In the genomic region with DNA sequence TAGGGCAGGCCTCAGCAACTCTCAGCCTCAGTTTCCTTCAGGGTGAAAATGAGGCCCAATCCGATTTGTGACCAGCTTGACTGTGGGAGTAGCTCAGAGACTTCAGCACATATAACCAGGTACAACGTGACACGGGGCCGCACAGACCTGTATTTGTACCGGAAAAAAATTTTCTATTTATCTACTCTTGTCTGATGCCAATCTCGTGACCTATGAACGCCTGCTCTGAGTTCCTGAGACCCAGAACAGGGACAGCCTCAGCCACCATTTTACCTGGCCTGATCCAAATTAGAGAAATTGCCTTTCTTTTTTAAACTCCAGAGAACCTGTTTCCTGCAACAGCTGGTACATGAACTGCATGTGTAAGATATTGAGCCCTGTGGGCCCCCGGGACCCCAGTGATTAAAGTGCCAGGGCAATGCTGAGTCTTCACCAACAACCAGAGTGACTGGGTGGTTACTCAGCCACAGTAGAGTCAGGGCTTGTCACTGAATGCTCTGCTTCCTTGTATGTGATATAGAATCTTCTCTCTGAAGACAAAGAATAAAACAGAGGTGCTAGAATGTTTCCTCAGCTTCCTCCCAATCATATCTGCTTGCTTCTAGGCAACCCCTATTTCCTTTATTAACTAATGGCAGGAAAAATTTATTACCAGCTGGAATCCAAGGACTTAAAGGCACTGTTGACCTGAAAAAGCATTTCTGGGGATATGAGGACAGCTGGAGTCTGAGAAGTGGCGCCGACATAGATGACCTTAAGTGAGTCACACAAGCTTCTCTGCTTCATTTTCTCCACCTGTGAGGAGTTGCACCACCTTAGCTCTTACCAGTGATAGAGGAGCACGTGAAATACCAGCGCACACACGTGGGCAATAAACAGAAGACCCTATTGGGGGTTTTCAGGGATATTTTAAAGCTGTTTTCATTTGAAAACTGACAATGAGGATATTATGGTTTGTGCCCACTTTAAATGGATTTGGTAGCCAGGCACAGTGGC, we compare ENCODE assay signal across 20 cellular contexts. TPM values are rescaled to one million over a fixed set of nuclear protein-coding genes. Genes with fewer than 3 reads are reported as not detected.
DNase-seq lines count a peak whose midpoint lies in the region; FAIRE-seq and TF ChIP-seq lines count a peak whose summit lies in the region.
"Had no signal": no experiment of that assay in that cellular context is flagged by ENCODE, and none has a peak within 500 bp of the region (broad histone marks: within the 10 kb centered on the region; RNA-seq: fewer than 3 reads in every experiment).

No MANE protein-coding gene starts in this region.

- no peak overlapping the region for H3K4me3 Mint-ChIP-seq in astrocyte (ENCODE audit: unreplicated experiment)
- H3K4me3 Mint-ChIP-seq: immature natural killer cell; stimulated activated naive CD8-positive, alpha-beta T cell treated with anti-CD3 and anti-CD28 coated beads, Interleukin-15, Interleukin-2, amounts not matched to agents 100 ng/mL and 50 ng/mL, for 24 hours had no signal

- no peak overlapping the region for H2BK120ac ChIP-seq in mesendoderm (ENCODE audit: low read depth, low read length)

- peaks cover 2% of the 10 kb centered on the region for H3K9me3 Mint-ChIP-seq in astrocyte (ENCODE audit: unreplicated experiment)
- H3K9me3 Mint-ChIP-seq: immature natural killer cell; stimulated activated naive CD8-positive, alpha-beta T cell treated with anti-CD3 and anti-CD28 coated beads, Interleukin-15, Interleukin-2, amounts not matched to agents 100 ng/mL and 50 ng/mL, for 24 hours had no signal

- DNase-seq in M059J (ENCODE audit: low read depth): peak; percentile 9
- DNase-seq in astrocyte (ENCODE audit: low read depth): no peak
- DNase-seq in kidney tubule cell (ENCODE audit: low spot score): peak; percentile 16
- DNase-seq in smooth muscle cell (lab: John Stamatoyannopoulos, UW; ENCODE audit: unreplicated experiment): no peak
- no peak for DNase-seq in NCI-H1694 (lab: John Stamatoyannopoulos, UW)
- no peak for DNase-seq in mesendoderm
- DNase-seq in NOMO-1 treated with DMSO at 0.1 percent for 48 hours (lab: John Stamatoyannopoulos, UW; ENCODE audit: unreplicated experiment): no peak
- DNase-seq: central memory CD4-positive, alpha-beta T cell; EL; heart right ventricle; immature natural killer cell; NCI-H1436 treated with DMSO at 0.1 percent for 48 hours; stimulated activated CD4-positive, alpha-beta T cell treated with anti-CD3 and anti-CD28 coated beads, Interleukin-2, amount 100 ng/mL, for 24 hours had no signal

- H2BK5ac ChIP-seq in mesendoderm (ENCODE audit: low read length): no peak overlapping the region

- H3K4me2 ChIP-seq in astrocyte (ENCODE audit: low read length): no peak overlapping the region
- H3K4me2 ChIP-seq in smooth muscle cell: no peak overlapping the region
- no peak overlapping the region for H3K4me2 ChIP-seq in mesendoderm (ENCODE audit: low read length)

- peaks cover 3% of the 10 kb centered on the region for H3K27me3 Mint-ChIP-seq in astrocyte (ENCODE audit: low read depth, unreplicated experiment)
- H3K27me3 Mint-ChIP-seq: stimulated activated naive CD8-positive, alpha-beta T cell treated with anti-CD3 and anti-CD28 coated beads, Interleukin-15, Interleukin-2, amounts not matched to agents 100 ng/mL and 50 ng/mL, for 24 hours had no signal

- peaks cover 7% of the 10 kb centered on the region for H3K4me1 Mint-ChIP-seq in astrocyte (ENCODE audit: low read depth, unreplicated experiment)
- H3K4me1 Mint-ChIP-seq: immature natural killer cell had no signal

- H3K9me3 ChIP-seq in astrocyte (ENCODE audit: insufficient read depth, low read depth, low read length) (no peaks in the 10 kb centered on the region), smooth muscle cell (replicated peaks; ENCODE audit: low read depth) (no peaks in the 10 kb centered on the region)
- H3K9me3 ChIP-seq: BE2C, heart right ventricle, ovary, sigmoid colon, upper lobe of left lung had no signal

- no peak overlapping the region for H4K8ac ChIP-seq in mesendoderm (ENCODE audit: low read depth, low read length)

- no peaks in the 10 kb centered on the region for H3F3A ChIP-seq in smooth muscle cell (ENCODE audit: low read depth)

- WGBS in smooth muscle cell (ENCODE audit: low lambda C conversion rate): 88% methylated on average over 13 of the region's 13 CpGs
- no CpG with 5 or more reads among the region's 13 CpGs for WGBS in mesendoderm (ENCODE audit: extremely low coverage, insufficient coverage, low lambda C conversion rate)

- H3K79me2 ChIP-seq in astrocyte (ENCODE audit: insufficient read depth, low read length) (no peaks in the 10 kb centered on the region), smooth muscle cell (ENCODE audit: low read depth) (no peaks in the 10 kb centered on the region), mesendoderm (ENCODE audit: control insufficient read depth, insufficient read depth, low read length) (no peaks in the 10 kb centered on the region)

- no peak overlapping the region for H3K23ac ChIP-seq in mesendoderm (ENCODE audit: low read length)

- H3K56ac ChIP-seq in mesendoderm (ENCODE audit: low read length): no peak overlapping the region

- H3K27ac Mint-ChIP-seq in astrocyte (ENCODE audit: unreplicated experiment): no peak overlapping the region
- H3K27ac Mint-ChIP-seq: immature natural killer cell; stimulated activated naive CD8-positive, alpha-beta T cell treated with anti-CD3 and anti-CD28 coated beads, Interleukin-15, Interleukin-2, amounts not matched to agents 100 ng/mL and 50 ng/mL, for 24 hours had no signal

- H3K4me1 ChIP-seq in astrocyte (ENCODE audit: insufficient read depth, low read length) (no peaks in the 10 kb centered on the region), smooth muscle cell (ENCODE audit: low read depth) (peaks cover 12% of the 10 kb centered on the region), mesendoderm (ENCODE audit: control insufficient read depth, low read depth, low read length) (no peaks in the 10 kb centered on the region)
- H3K4me1 ChIP-seq: heart right ventricle, sigmoid colon, upper lobe of left lung had no signal

- H3K36me3 ChIP-seq in astrocyte (ENCODE audit: insufficient read depth, low read length): no peaks in the 10 kb centered on the region
- H3K36me3 ChIP-seq in smooth muscle cell (ENCODE audit: low read depth): no peaks in the 10 kb centered on the region
- no peaks in the 10 kb centered on the region for H3K36me3 ChIP-seq in mesendoderm (ENCODE audit: control insufficient read depth, insufficient read depth, low read length)
- H3K36me3 ChIP-seq: BE2C, heart right ventricle, ovary, sigmoid colon, upper lobe of left lung had no signal

- H4K20me1 ChIP-seq in astrocyte (ENCODE audit: insufficient read depth, low read length) (no peaks in the 10 kb centered on the region), smooth muscle cell (ENCODE audit: low read depth) (no peaks in the 10 kb centered on the region)

- H3K27ac ChIP-seq in astrocyte (ENCODE audit: low read depth, low read length) (no peak overlapping the region), smooth muscle cell (ENCODE audit: low read depth) (peak overlapping the region; percentile 13), mesendoderm (ENCODE audit: low read depth, low read length) (no peak overlapping the region)
- H3K27ac ChIP-seq: heart right ventricle, ovary, sigmoid colon, upper lobe of left lung had no signal

- no peak overlapping the region for H3K4me3 ChIP-seq in astrocyte (ENCODE audit: insufficient read depth, low read depth, low read length)
- H3K4me3 ChIP-seq in smooth muscle cell: no peak overlapping the region
- no peak overlapping the region for H3K4me3 ChIP-seq in mesendoderm (ENCODE audit: low read length)
- H3K4me3 ChIP-seq: heart right ventricle, ovary, sigmoid colon, upper lobe of left lung had no signal

- no peak overlapping the region for H3K9ac ChIP-seq in astrocyte (ENCODE audit: low read length)
- H3K9ac ChIP-seq in smooth muscle cell (ENCODE audit: low read depth): no peak overlapping the region
- H3K9ac ChIP-seq in mesendoderm (ENCODE audit: low read length): no peak overlapping the region

- FAIRE-seq in astrocyte (lab: Jason Lieb, UNC): no peak
- FAIRE-seq: H54, HTR-8/SVneo had no signal

- no peak overlapping the region for H2AK5ac ChIP-seq in mesendoderm (ENCODE audit: low read length)

- H3K27me3 ChIP-seq in astrocyte (ENCODE audit: insufficient read depth, low read length) (no peaks in the 10 kb centered on the region), smooth muscle cell (ENCODE audit: low read depth) (no peaks in the 10 kb centered on the region), mesendoderm (ENCODE audit: insufficient read depth, low read length, poor library complexity) (no peaks in the 10 kb centered on the region)
- H3K27me3 ChIP-seq: BE2C, heart right ventricle, ovary, sigmoid colon, upper lobe of left lung had no signal

- H3K79me1 ChIP-seq in mesendoderm (ENCODE audit: low read length): no peaks in the 10 kb centered on the region

- no peak overlapping the region for H3K4ac ChIP-seq in mesendoderm (ENCODE audit: low read depth, low read length)

- no peak for TF ChIP-seq CTCF in astrocyte (IDR thresholded peaks at IDR 0.05; ENCODE audit: insufficient read depth, low read depth, low read length)
- no peak for TF ChIP-seq CTCF in smooth muscle cell (IDR thresholded peaks at IDR 0.05; ENCODE audit: borderline replicate concordance, insufficient read depth, poor library complexity, severe bottlenecking)

- H4K5ac ChIP-seq in mesendoderm (ENCODE audit: low read length): no peak overlapping the region

- no peaks in the 10 kb centered on the region for H3K36me3 Mint-ChIP-seq in astrocyte (ENCODE audit: low read depth, unreplicated experiment)
- H3K36me3 Mint-ChIP-seq: immature natural killer cell had no signal

- peak overlapping the region; percentile 53 for H2AFZ ChIP-seq in astrocyte (ENCODE audit: low read depth, low read length)
- no peak overlapping the region for H2AFZ ChIP-seq in smooth muscle cell (ENCODE audit: low read depth)

- H2BK15ac ChIP-seq in mesendoderm (replicated peaks; ENCODE audit: low read depth): no peak overlapping the region

- H3K18ac ChIP-seq in mesendoderm (ENCODE audit: low read length): no peak overlapping the region

RNA-seq across cellular contexts. Expression of gene FZD7, which starts 47.6 kb away (rescaled TPM):
- total RNA-seq in M059J (2014; rRNA removed; shearing (Covaris generic)): 26.9 and 39.8 TPM in 2 replicates
- total RNA-seq in astrocyte: 61.5 and 65.9 TPM in 2 replicates
- total RNA-seq in smooth muscle cell: 17.0 and 21.8 TPM in 2 replicates
- polyA plus RNA-seq in smooth muscle cell: 10.9 and 14.8 TPM in 2 replicates
- polyA plus RNA-seq in mesendoderm (2013, experiment 1 of 2): 61.4 TPM
- 60.0 TPM for polyA plus RNA-seq in mesendoderm (2013, experiment 2 of 2)

Comparison
In these comparisons a context has a peak if more than half of its experiments do, and no peak if none do; other contexts are left out.
1. DNase-seq: peak in M059J (single experiment) and kidney tubule cell (single experiment); none in astrocyte (single experiment), smooth muscle cell (single experiment), NCI-H1694 (single experiment), mesendoderm (single experiment) and NOMO-1 treated with DMSO at 0.1 percent for 48 hours (single experiment).